Comparison of ENCODE assay signal across 19 cellular contexts in the genomic region with DNA sequence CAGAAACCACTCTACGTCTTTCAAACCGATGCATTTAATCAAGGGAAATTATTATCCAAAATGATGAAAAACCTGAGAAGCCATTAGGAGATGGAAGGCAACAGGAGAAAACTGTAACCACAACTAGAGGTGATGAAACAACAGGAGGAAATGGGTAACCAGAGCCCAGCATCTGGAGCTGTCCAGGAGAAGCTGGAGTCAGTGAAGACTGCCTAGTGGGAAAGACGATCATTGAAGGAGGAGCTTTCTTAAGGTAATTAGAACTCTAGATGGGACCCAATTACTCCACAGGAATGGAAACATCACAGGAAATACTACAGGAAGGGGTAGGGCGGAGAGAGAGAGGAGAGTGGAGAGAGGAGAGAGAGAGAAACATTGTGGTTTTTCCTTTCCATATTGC. TPM values are rescaled to one million over a fixed set of nuclear protein-coding genes. Genes with fewer than 3 reads are reported as not detected.
A peak's percentile ranks its signal among the peaks of the same experiment; 100 is the strongest.
DNase-seq lines count a peak whose midpoint lies in the region; ATAC-seq and TF ChIP-seq lines count a peak whose summit lies in the region.
"Had no signal": no experiment of that assay in that cellular context is flagged by ENCODE, and none has a peak within 500 bp of the region (broad histone marks: within the 10 kb centered on the region; RNA-seq: fewer than 3 reads in every experiment).

No MANE protein-coding gene starts in this region.

- TF ChIP-seq CTCF in MCF 10A (IDR thresholded peaks at IDR 0.05; ENCODE audit: unreplicated experiment) (no peak), mammary epithelial cell (conservative IDR thresholded peaks at IDR 0.05 in 1 of 2, IDR thresholded peaks at IDR 0.05 in 1 of 2; ENCODE audit: extremely low read depth in 1 of 2, insufficient read depth in 1 of 2, low read depth in 1 of 2, low read length in 2 of 2) (no peak), astrocyte of the spinal cord (IDR thresholded peaks at IDR 0.05; ENCODE audit: low read depth, low read length) (no peak), upper lobe of right lung (IDR thresholded peaks at IDR 0.05) (no peak)

- H3K27ac Mint-ChIP-seq in MCF 10A (ENCODE audit: low read depth, unreplicated experiment): peak overlapping the region; percentile 72
- H3K27ac Mint-ChIP-seq: activated CD4-positive, alpha-beta T cell treated with anti-CD3 and anti-CD28 coated beads for 36 hours; activated naive CD8-positive, alpha-beta T cell; effector memory CD8-positive, alpha-beta T cell; type B pancreatic cell had no signal

- H3K18ac ChIP-seq in mesenchymal stem cell (ENCODE audit: low read depth in 1 of 2, low read length in 2 of 2): no peak overlapping the region

- no peak overlapping the region for H4K8ac ChIP-seq in mesenchymal stem cell (ENCODE audit: low read length)

- ATAC-seq in upper lobe of right lung: no peak
- ATAC-seq: activated CD4-positive, alpha-beta T cell treated with anti-CD3 and anti-CD28 coated beads for 36 hours; effector memory CD8-positive, alpha-beta T cell had no signal

- H3K27ac ChIP-seq in mammary epithelial cell (ENCODE audit: insufficient read depth, low read depth, low read length) (no peak overlapping the region), mesenchymal stem cell (ENCODE audit: low read length, poor library complexity, severe bottlenecking) (no peak overlapping the region), upper lobe of right lung (peak overlapping the region; percentile 77)
- H3K27ac ChIP-seq: neutrophil had no signal

- DNase-seq in MCF 10A (ENCODE audit: unreplicated experiment): peak; percentile 55
- no peak for DNase-seq in mammary epithelial cell
- peak; percentile 46 for DNase-seq in astrocyte of the spinal cord (ENCODE audit: low read depth, low spot score)
- DNase-seq in mesenchymal stem cell: peak; percentile 33
- DNase-seq in upper lobe of right lung: no peak
- no peak for DNase-seq in activated CD4-positive, CD25-positive, alpha-beta regulatory T cell treated with anti-CD3 and anti-CD28 coated beads, Interleukin-2, amount 50 U/mL, for 72 hours
- no peak for DNase-seq in AML-193 (lab: John Stamatoyannopoulos, UW)
- no peak for DNase-seq in COR-L47 (lab: John Stamatoyannopoulos, UW)
- DNase-seq: activated CD4-positive, alpha-beta T cell treated with anti-CD3 and anti-CD28 coated beads for 36 hours; Calu3; central memory CD4-positive, alpha-beta T cell; effector memory CD8-positive, alpha-beta T cell; midbrain; NK-92 treated with Interleukin-12 subunit alpha and Interleukin-12 subunit beta, amount 100 ng/mL, for 24 hours; SHP77 treated with DMSO at 0.1 percent for 48 hours; stimulated activated CD4-positive, alpha-beta T cell treated with anti-CD3 and anti-CD28 coated beads, Interleukin-4, amount 100 ng/mL, for 4 hours had no signal

- dilution Hi-C loops in mammary epithelial cell (cut with HindIII; ENCODE audit: low sequenced_read_pairs): no loop called here

- no peaks in the 10 kb centered on the region for H3K27me3 Mint-ChIP-seq in MCF 10A (ENCODE audit: insufficient read depth, unreplicated experiment)
- H3K27me3 Mint-ChIP-seq: type B pancreatic cell had no signal

- 97% methylated on average over 4 of the region's 4 CpGs for WGBS in mammary epithelial cell (ENCODE audit: low coverage, missing lambda C conversion rate)
- WGBS in mesenchymal stem cell: 98% methylated on average over 3 of the region's 4 CpGs

- H3K36me3 ChIP-seq in mammary epithelial cell (ENCODE audit: insufficient read depth, low read length) (no peaks in the 10 kb centered on the region), mesenchymal stem cell (ENCODE audit: control insufficient read depth in 1 of 2, insufficient read depth in 2 of 2, low read depth in 1 of 2, low read length in 2 of 2) (no peaks in the 10 kb centered on the region), upper lobe of right lung (no peaks in the 10 kb centered on the region)
- H3K36me3 ChIP-seq: neutrophil had no signal

- POLR2A ChIA-PET in MCF 10A (lab: Yijun Ruan, JAX): interaction anchor here (1.7 kb wide), 1 partner anchor 10 kb away, joined by 3 read pairs; no protein-coding TSS in a partner anchor

- H3K79me1 ChIP-seq in mesenchymal stem cell (replicated peaks; ENCODE audit: low read length, poor library complexity, severe bottlenecking): no peaks in the 10 kb centered on the region

- no TSS peak for BruUV-seq in MCF 10A (replicated peaks; lab: Mats Ljungman, UMichigan)
- BruUV-seq in mammary epithelial cell (replicated peaks; lab: Mats Ljungman, UMichigan): no TSS peak

- no peak overlapping the region for H2BK120ac ChIP-seq in mesenchymal stem cell (ENCODE audit: low read depth, low read length)

- CTCF ChIA-PET in MCF 10A (lab: Yijun Ruan, JAX): interaction anchor here (1.0 to 1.7 kb wide), 3 partner anchors 38 to 106 kb away, joined by 3 to 4 read pairs (median 3); partner anchors contain the start of gene RERG
- CTCF ChIA-PET in mammary epithelial cell (lab: Charles Lee; ENCODE audit: low non-redundant PET): no interaction called here

- H3K27me3 ChIP-seq in mammary epithelial cell (ENCODE audit: insufficient read depth, low read length) (peaks cover 5% of the 10 kb centered on the region), mesenchymal stem cell (ENCODE audit: control insufficient read depth in 1 of 2, insufficient read depth in 1 of 2, low read length in 2 of 2) (no peaks in the 10 kb centered on the region), upper lobe of right lung (no peaks in the 10 kb centered on the region)

- no peaks in the 10 kb centered on the region for H3K9me3 Mint-ChIP-seq in MCF 10A (ENCODE audit: unreplicated experiment)
- H3K9me3 Mint-ChIP-seq: effector memory CD8-positive, alpha-beta T cell; type B pancreatic cell had no signal

- no peak overlapping the region for H3K4me2 ChIP-seq in mammary epithelial cell (ENCODE audit: insufficient read depth, low read depth, low read length)
- no peak overlapping the region for H3K4me2 ChIP-seq in mesenchymal stem cell (ENCODE audit: low read length, poor library complexity, severe bottlenecking)

- no peak overlapping the region for H2AFZ ChIP-seq in mammary epithelial cell (ENCODE audit: low read depth, low read length)
- no peak overlapping the region for H2AFZ ChIP-seq in mesenchymal stem cell (ENCODE audit: low read depth, low read length)

- H4K91ac ChIP-seq in mesenchymal stem cell (ENCODE audit: low read length): no peak overlapping the region

- no peak overlapping the region for H3K4me3 ChIP-seq in mammary epithelial cell (replicated peaks in 1 of 3; ENCODE audit: insufficient read depth in 1 of 3, low read depth in 2 of 3, low read length in 3 of 3)
- H3K4me3 ChIP-seq in astrocyte of the spinal cord (ENCODE audit: low read depth, low read length): no peak overlapping the region
- no peak overlapping the region for H3K4me3 ChIP-seq in mesenchymal stem cell (ENCODE audit: insufficient read depth in 1 of 2, low read depth in 1 of 2, low read length in 2 of 2)
- H3K4me3 ChIP-seq in upper lobe of right lung: no peak overlapping the region

- H3K4me1 ChIP-seq in mammary epithelial cell (ENCODE audit: insufficient read depth, low read length) (no peaks in the 10 kb centered on the region), mesenchymal stem cell (ENCODE audit: control insufficient read depth, insufficient read depth, low read depth, low read length) (peaks cover 3% of the 10 kb centered on the region), upper lobe of right lung (peaks cover 7% of the 10 kb centered on the region)

- no peak overlapping the region for H2AK5ac ChIP-seq in mesenchymal stem cell (ENCODE audit: low read length, severe bottlenecking)

- intact Hi-C loops in MCF 10A (cut with micrococcal nuclease) (no loop called here), mammary epithelial cell (cut with micrococcal nuclease) (no loop called here), upper lobe of right lung (cut with DNase I) (no loop called here)

- H3K36me3 Mint-ChIP-seq in MCF 10A (ENCODE audit: insufficient read depth, unreplicated experiment): peaks cover 4% of the 10 kb centered on the region
- H3K36me3 Mint-ChIP-seq: activated naive CD8-positive, alpha-beta T cell had no signal

- in situ Hi-C loops in mammary epithelial cell (cut with MboI; ENCODE audit: low sequenced_read_pairs in 2 of 2) (no loop called here), astrocyte of the spinal cord (cut with HindIII; ENCODE audit: low sequenced_read_pairs) (no loop called here)

- H2BK5ac ChIP-seq in mesenchymal stem cell (ENCODE audit: low read depth, low read length, poor library complexity, severe bottlenecking): no peak overlapping the region

- H3K9me3 ChIP-seq in mammary epithelial cell (replicated peaks; ENCODE audit: insufficient read depth, low read length): no peaks in the 10 kb centered on the region
- no peaks in the 10 kb centered on the region for H3K9me3 ChIP-seq in mesenchymal stem cell (ENCODE audit: control insufficient read depth, low read length)
- H3K9me3 ChIP-seq in upper lobe of right lung: no peaks in the 10 kb centered on the region
- H3K9me3 ChIP-seq: neutrophil had no signal

- H4K20me1 ChIP-seq in mammary epithelial cell (ENCODE audit: insufficient read depth, low read length): no peaks in the 10 kb centered on the region

- H3K14ac ChIP-seq in mesenchymal stem cell (ENCODE audit: low read length in 2 of 2): no peak overlapping the region

- H3K9ac ChIP-seq in mammary epithelial cell (ENCODE audit: insufficient read depth, low read length) (no peak overlapping the region), mesenchymal stem cell (ENCODE audit: low read length) (peak overlapping the region; percentile 29)

- H3K23ac ChIP-seq in mesenchymal stem cell (ENCODE audit: low read length in 2 of 2): no peak overlapping the region

- no peaks in the 10 kb centered on the region for H3K79me2 ChIP-seq in mammary epithelial cell (ENCODE audit: insufficient read depth, low read length)

- H3K4me1 Mint-ChIP-seq in MCF 10A (ENCODE audit: insufficient read depth, unreplicated experiment): peaks cover 34% of the 10 kb centered on the region

- H3K4me3 Mint-ChIP-seq in MCF 10A (ENCODE audit: unreplicated experiment): no peak overlapping the region
- H3K4me3 Mint-ChIP-seq: activated CD4-positive, alpha-beta T cell treated with anti-CD3 and anti-CD28 coated beads for 36 hours; activated naive CD8-positive, alpha-beta T cell; effector memory CD8-positive, alpha-beta T cell; type B pancreatic cell had no signal

- no peak overlapping the region for H2BK15ac ChIP-seq in mesenchymal stem cell (ENCODE audit: low read depth, poor library complexity, severe bottlenecking)

- no peak overlapping the region for H3K4ac ChIP-seq in mesenchymal stem cell (ENCODE audit: low read depth in 1 of 2, low read length in 2 of 2)

- no peak overlapping the region for H2BK12ac ChIP-seq in mesenchymal stem cell (ENCODE audit: low read length in 2 of 2)

RNA-seq across cellular contexts. Expression of gene RERG, which starts 57.6 kb away (rescaled TPM):
- total RNA-seq in MCF 10A (2022) (7.6 and 16.5 TPM in 2 replicates), mammary epithelial cell (under 1 TPM in 1 of 2 donors, not detected in 1; 0.17 TPM), upper lobe of right lung (19.6 TPM)
- not detected for polyA plus RNA-seq in mammary epithelial cell
- not detected for polyA minus RNA-seq in mammary epithelial cell
- polyA plus RNA-seq in mesenchymal stem cell (2013, experiment 1 of 2): 0.70 TPM
- polyA plus RNA-seq in mesenchymal stem cell (2013, experiment 2 of 2): 0.81 TPM
- total RNA-seq: activated CD4-positive, alpha-beta T cell treated with anti-CD3 and anti-CD28 coated beads for 36 hours had no signal

Comparison
In these comparisons a context has a peak if more than half of its experiments do, and no peak if none do; other contexts are left out.
1. DNase-seq: peak in MCF 10A (single experiment), astrocyte of the spinal cord (single experiment) and mesenchymal stem cell (single experiment); none in mammary epithelial cell (single experiment), upper lobe of right lung (single experiment), activated CD4-positive, CD25-positive, alpha-beta regulatory T cell treated with anti-CD3 and anti-CD28 coated beads, Interleukin-2, amount 50 U/mL, for 72 hours (single experiment), AML-193 (0 of 2) and COR-L47 (single experiment).